8 cellular contexts compared by ENCODE assay signal in the genomic region with DNA sequence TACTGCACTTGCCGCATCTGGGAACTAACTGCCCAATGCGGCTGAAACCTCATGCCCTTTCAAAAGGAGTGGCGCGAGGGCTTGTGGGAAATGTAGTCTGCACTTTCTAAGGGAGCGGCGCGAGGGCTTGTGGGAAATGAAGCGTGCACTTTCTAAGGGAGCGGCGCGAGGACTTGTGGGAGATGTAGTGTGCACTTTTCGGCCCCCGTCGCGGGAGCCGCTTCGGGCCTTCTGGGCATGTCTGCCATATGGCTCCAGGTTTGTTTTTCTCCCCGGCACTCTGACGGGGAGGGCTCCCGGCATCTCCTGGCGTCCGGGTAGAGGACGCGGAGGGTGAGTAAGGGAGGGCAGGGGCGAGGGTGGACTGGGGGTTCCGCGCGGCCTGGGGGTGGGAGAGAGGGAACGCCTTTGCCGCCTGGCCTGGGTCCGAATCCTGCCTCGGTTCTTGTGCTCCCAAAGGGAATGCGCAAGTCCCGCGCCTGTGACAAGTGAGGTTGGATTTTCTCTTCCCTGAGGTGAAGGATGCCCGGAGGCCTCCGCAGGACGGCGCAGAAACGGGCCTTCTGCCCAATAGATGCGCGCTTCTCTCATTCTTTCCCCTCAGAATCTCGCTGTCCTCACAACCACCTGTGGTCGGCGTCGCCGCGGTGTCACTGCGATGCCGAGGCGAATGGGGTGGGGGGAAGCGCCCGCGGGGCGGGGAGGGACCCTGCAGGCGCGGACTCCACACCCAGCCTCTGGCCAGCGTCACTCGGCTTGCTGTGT. TPM values are rescaled to one million over a fixed set of nuclear protein-coding genes. Genes with fewer than 3 reads are reported as not detected.
DNase-seq lines count a peak whose midpoint lies in the region; ATAC-seq and TF ChIP-seq lines count a peak whose summit lies in the region.

A gene (plus strand): TSS at position 180 of the 765 bp plus-strand sequence. CDS start 2,281 bp downstream, outside the sequence.

- peak; percentile 30 for DNase-seq in DMS153 treated with DMSO at 0.1 percent for 48 hours (lab: John Stamatoyannopoulos, UW; ENCODE audit: unreplicated experiment)
- DNase-seq in KBM-7 = peak; percentile 96
- DNase-seq in activated T-cell treated with anti-CD3 and anti-CD28 coated beads, Interleukin-2, amount 50 U/mL, for 24 hours = peak; percentile 89
- peak; percentile 75 for DNase-seq in stimulated activated CD8-positive, alpha-beta memory T cell treated with anti-CD3 and anti-CD28 coated beads, Interleukin-7, amount 100 ng/mL, for 24 hours (ENCODE audit: low read depth)

- H3K4me3 Mint-ChIP-seq in activated T-cell treated with anti-CD3 and anti-CD28 coated beads, Interleukin-2, amount 50 U/mL, for 24 hours = peak within 1 kb of the TSS; percentile 87

- H3K27ac ChIP-seq in esophagus (ENCODE audit: low read depth in 2 of 2, low read length in 1 of 2) = peak within 1 kb of the TSS; percentile 88
- peak within 1 kb of the TSS; percentile 84 for H3K27ac ChIP-seq in muscle layer of colon (ENCODE audit: low read depth, low read length)

- H3K9ac ChIP-seq in muscle layer of colon (ENCODE audit: low read length) = peak within 1 kb of the TSS; percentile 77

- no peaks in the 10 kb centered on the region for H3K27me3 ChIP-seq in esophagus (ENCODE audit: control insufficient read depth in 1 of 2, insufficient read depth in 2 of 2, low read length in 2 of 2)
- H3K27me3 ChIP-seq in muscle layer of colon (ENCODE audit: control insufficient read depth in 1 of 2, insufficient read depth in 2 of 2, low read length in 2 of 2) = no peaks in the 10 kb centered on the region

- H3K4me3 ChIP-seq in esophagus (ENCODE audit: low read depth in 1 of 2, low read length in 2 of 2) (peak within 1 kb of the TSS; percentile 88 to 90), muscle layer of colon (ENCODE audit: low read depth in 1 of 2, low read length in 2 of 2) (peak within 1 kb of the TSS; percentile 89 to 98)

- peaks cover 58% of the 10 kb centered on the region for H3K36me3 Mint-ChIP-seq in activated T-cell treated with anti-CD3 and anti-CD28 coated beads, Interleukin-2, amount 50 U/mL, for 24 hours (ENCODE audit: low read depth)

- peak within 1 kb of the TSS; percentile 94 for H3K27ac Mint-ChIP-seq in activated T-cell treated with anti-CD3 and anti-CD28 coated beads, Interleukin-2, amount 50 U/mL, for 24 hours

- ATAC-seq in GM21717 (IDR thresholded peaks at IDR 0.05; ENCODE audit: unreplicated experiment) = peak; percentile 98

- H3K9me3 ChIP-seq in esophagus (ENCODE audit: control insufficient read depth in 2 of 2, insufficient read depth in 1 of 2, low read depth in 1 of 2, low read length in 1 of 2) = no peaks in the 10 kb centered on the region
- H3K9me3 ChIP-seq in muscle layer of colon (ENCODE audit: low read length) = no peaks in the 10 kb centered on the region

- peaks cover 40% of the 10 kb centered on the region for H3K4me1 Mint-ChIP-seq in activated T-cell treated with anti-CD3 and anti-CD28 coated beads, Interleukin-2, amount 50 U/mL, for 24 hours (ENCODE audit: low read depth)

- 0% methylated on average over 46 to 59 of the region's 59 CpGs for WGBS in esophagus, 2 donors

- peaks cover 4 to 5% of the 10 kb centered on the region in 2 donors for H3K36me3 ChIP-seq in esophagus (ENCODE audit: control insufficient read depth in 2 of 2, insufficient read depth in 2 of 2, low read length in 1 of 2)
- peaks cover 17% of the 10 kb centered on the region for H3K36me3 ChIP-seq in muscle layer of colon (ENCODE audit: insufficient read depth, low read length)

- H3K9me3 Mint-ChIP-seq in activated T-cell treated with anti-CD3 and anti-CD28 coated beads, Interleukin-2, amount 50 U/mL, for 24 hours = peaks cover 26% of the 10 kb centered on the region

- H3K4me1 ChIP-seq in esophagus (ENCODE audit: control insufficient read depth in 2 of 2, insufficient read depth in 2 of 2, low read length in 1 of 2) = peaks cover 6 to 7% of the 10 kb centered on the region in 2 donors
- H3K4me1 ChIP-seq in muscle layer of colon (ENCODE audit: insufficient read depth, low read length) = peaks cover 11% of the 10 kb centered on the region

- in situ Hi-C loops in KBM-7 (cut with MboI; ENCODE audit: low pct_unique_long_range_greater_than_20kb, low sequenced_read_pairs) = no loop called here

- H3K27me3 Mint-ChIP-seq in activated T-cell treated with anti-CD3 and anti-CD28 coated beads, Interleukin-2, amount 50 U/mL, for 24 hours = no peaks in the 10 kb centered on the region

TF ChIP-seq in PFSK-1, 5 proteins besides CTCF, POLR2A, EP300 and RAD21:
- TF ChIP-seq POLR2AphosphoS5 (IDR thresholded peaks at IDR 0.05; ENCODE audit: low read depth, low read length) = peak; percentile 65
- no peak for TF ChIP-seq FOXP2 (optimal IDR thresholded peaks at IDR 0.05; ENCODE audit: borderline replicate concordance, extremely low read depth, extremely low read length, insufficient read depth)
- TF ChIP-seq SIN3A (IDR thresholded peaks at IDR 0.05; ENCODE audit: borderline replicate concordance, insufficient read depth, low read length) = no peak
- TF ChIP-seq TAF1 (IDR thresholded peaks at IDR 0.05; ENCODE audit: borderline replicate concordance, insufficient read depth, low read length) = 0 out of 2 replicates have a peak, but pooled peaks have one; percentile 24
- TF ChIP-seq, protein P1, sequence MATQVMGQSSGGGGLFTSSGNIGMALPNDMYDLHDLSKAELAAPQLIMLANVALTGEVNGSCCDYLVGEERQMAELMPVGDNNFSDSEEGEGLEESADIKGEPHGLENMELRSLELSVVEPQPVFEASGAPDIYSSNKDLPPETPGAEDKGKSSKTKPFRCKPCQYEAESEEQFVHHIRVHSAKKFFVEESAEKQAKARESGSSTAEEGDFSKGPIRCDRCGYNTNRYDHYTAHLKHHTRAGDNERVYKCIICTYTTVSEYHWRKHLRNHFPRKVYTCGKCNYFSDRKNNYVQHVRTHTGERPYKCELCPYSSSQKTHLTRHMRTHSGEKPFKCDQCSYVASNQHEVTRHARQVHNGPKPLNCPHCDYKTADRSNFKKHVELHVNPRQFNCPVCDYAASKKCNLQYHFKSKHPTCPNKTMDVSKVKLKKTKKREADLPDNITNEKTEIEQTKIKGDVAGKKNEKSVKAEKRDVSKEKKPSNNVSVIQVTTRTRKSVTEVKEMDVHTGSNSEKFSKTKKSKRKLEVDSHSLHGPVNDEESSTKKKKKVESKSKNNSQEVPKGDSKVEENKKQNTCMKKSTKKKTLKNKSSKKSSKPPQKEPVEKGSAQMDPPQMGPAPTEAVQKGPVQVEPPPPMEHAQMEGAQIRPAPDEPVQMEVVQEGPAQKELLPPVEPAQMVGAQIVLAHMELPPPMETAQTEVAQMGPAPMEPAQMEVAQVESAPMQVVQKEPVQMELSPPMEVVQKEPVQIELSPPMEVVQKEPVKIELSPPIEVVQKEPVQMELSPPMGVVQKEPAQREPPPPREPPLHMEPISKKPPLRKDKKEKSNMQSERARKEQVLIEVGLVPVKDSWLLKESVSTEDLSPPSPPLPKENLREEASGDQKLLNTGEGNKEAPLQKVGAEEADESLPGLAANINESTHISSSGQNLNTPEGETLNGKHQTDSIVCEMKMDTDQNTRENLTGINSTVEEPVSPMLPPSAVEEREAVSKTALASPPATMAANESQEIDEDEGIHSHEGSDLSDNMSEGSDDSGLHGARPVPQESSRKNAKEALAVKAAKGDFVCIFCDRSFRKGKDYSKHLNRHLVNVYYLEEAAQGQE (IDR thresholded peaks at IDR 0.05; ENCODE audit: insufficient read depth in 1 of 2, low read depth in 2 of 2, low read length in 2 of 2) = 0 out of 4 replicates have a peak, but pooled peaks of 1 of the 2 experiments have one; percentile 7
TF ChIP-seq in PFSK-1: peak in this region for 3.

RNA-seq across cellular contexts. Expression of the gene that starts here (rescaled TPM):
- polyA plus RNA-seq in PFSK-1 (2012; ENCODE audit: insufficient read length, low read depth) = 6.8 TPM
- 1 to 10 TPM; 2.8 to 3.9 TPM for polyA plus RNA-seq in esophagus

Comparison
In these comparisons a context has a peak if more than half of its experiments do, and no peak if none do; other contexts are left out.
1. Peak in every context shown above with its lines: DNase-seq, ATAC-seq, H3K4me3 ChIP-seq and H3K27ac ChIP-seq.
2. DNase-seq: peak in every context shown above with its lines; median percentile 96 in KBM-7; 89 in activated T-cell treated with anti-CD3 and anti-CD28 coated beads, Interleukin-2, amount 50 U/mL, for 24 hours; 75 in stimulated activated CD8-positive, alpha-beta memory T cell treated with anti-CD3 and anti-CD28 coated beads, Interleukin-7, amount 100 ng/mL, for 24 hours; 30 in DMS153 treated with DMSO at 0.1 percent for 48 hours.